ENCODE assay signal across 1 cellular context in genomic region chr2:43481927-43482542, GRCh38.
TF ChIP-seq lines count a peak whose summit lies in the region.

No MANE protein-coding gene starts in this region.

TF ChIP-seq in GM12878, 131 proteins besides CTCF, POLR2A, EP300 and RAD21 (continues in another document):
- TF ChIP-seq MEF2B (IDR thresholded peaks at IDR 0.05; ENCODE audit: partially characterized antibody, poor library complexity, severe bottlenecking) (no peak), JUND (IDR thresholded peaks at IDR 0.05; ENCODE audit: low read depth, low read length) (no peak), STAT3 (IDR thresholded peaks at IDR 0.05; ENCODE audit: low read depth, low read length) (no peak), RB1 (IDR thresholded peaks at IDR 0.05; ENCODE audit: borderline replicate concordance) (no peak), CEBPB (IDR thresholded peaks at IDR 0.05; ENCODE audit: borderline replicate concordance in 1 of 2, low read depth in 2 of 2, low read length in 2 of 2) (peak in 1 of 2 experiments; percentile 46; a peak in 1 of 4 replicates), USF1 (IDR thresholded peaks at IDR 0.05; ENCODE audit: borderline replicate concordance, extremely low read length, insufficient read depth, low read depth, low read length) (no peak), MEF2A (IDR thresholded peaks at IDR 0.05; ENCODE audit: insufficient read depth, low read depth, low read length) (0 out of 2 replicates have a peak, but pooled peaks have one; percentile 9), NFXL1 (IDR thresholded peaks at IDR 0.05; ENCODE audit: borderline replicate concordance) (no peak), HDAC2 (IDR thresholded peaks at IDR 0.05) (no peak), BMI1 (IDR thresholded peaks at IDR 0.05; ENCODE audit: borderline replicate concordance) (no peak), EZH2 (IDR thresholded peaks at IDR 0.05; ENCODE audit: borderline replicate concordance, control insufficient read depth, low read depth, low read length) (no peak), CREM (IDR thresholded peaks at IDR 0.05; ENCODE audit: low read depth) (no peak), TCF7 (IDR thresholded peaks at IDR 0.05; ENCODE audit: borderline replicate concordance) (no peak), NBN (IDR thresholded peaks at IDR 0.05) (no peak), ZBED1 (IDR thresholded peaks at IDR 0.05; ENCODE audit: borderline replicate concordance) (no peak), MTA3 (IDR thresholded peaks at IDR 0.05; ENCODE audit: borderline replicate concordance, low read length) (no peak), SIX5 (IDR thresholded peaks at IDR 0.05; ENCODE audit: low read depth, low read length, severe bottlenecking) (no peak), ZBTB11 (CRISPR knock-in tag; IDR thresholded peaks at IDR 0.05) (no peak), WRNIP1 (IDR thresholded peaks at IDR 0.05; ENCODE audit: borderline replicate concordance, low read depth, low read length) (no peak), PAX8 (IDR thresholded peaks at IDR 0.05) (no peak), HSF1 (IDR thresholded peaks at IDR 0.05; ENCODE audit: low read depth, low read length) (no peak), FOXM1 (IDR thresholded peaks at IDR 0.05; ENCODE audit: low read depth, low read length) (0 out of 2 replicates have a peak, but pooled peaks have one; percentile 13), ASH2L (IDR thresholded peaks at IDR 0.05; ENCODE audit: borderline replicate concordance, low read depth) (no peak), SMC3 (IDR thresholded peaks at IDR 0.05; ENCODE audit: borderline replicate concordance, low read length) (no peak), NKRF (conservative IDR thresholded peaks at IDR 0.05) (no peak), ZNF24 (IDR thresholded peaks at IDR 0.05) (peak; percentile 97), E4F1 (IDR thresholded peaks at IDR 0.05; ENCODE audit: borderline replicate concordance, partially characterized antibody) (no peak), YY1 (IDR thresholded peaks at IDR 0.05; ENCODE audit: low read depth, low read length) (peak; percentile 21; the same call in 1 of the 2 replicates), NR2C2 (IDR thresholded peaks at IDR 0.05; ENCODE audit: borderline replicate concordance, control insufficient read depth, insufficient read length, low read depth) (no peak), FOS (IDR thresholded peaks at IDR 0.05; ENCODE audit: borderline replicate concordance, extremely low read depth, insufficient read length) (no peak), ZNF622 (IDR thresholded peaks at IDR 0.05) (no peak), POU2F2 (IDR thresholded peaks at IDR 0.05; ENCODE audit: borderline replicate concordance, low read depth, low read length) (peak; percentile 45; the same call in 1 of the 3 replicates), TCF12 (IDR thresholded peaks at IDR 0.05; ENCODE audit: low read depth, low read length) (no peak), CHD2 (IDR thresholded peaks at IDR 0.05; ENCODE audit: borderline replicate concordance, low read depth, low read length) (no peak), RBBP5 (conservative IDR thresholded peaks at IDR 0.05) (no peak)
- TF ChIP-seq, protein P1, sequence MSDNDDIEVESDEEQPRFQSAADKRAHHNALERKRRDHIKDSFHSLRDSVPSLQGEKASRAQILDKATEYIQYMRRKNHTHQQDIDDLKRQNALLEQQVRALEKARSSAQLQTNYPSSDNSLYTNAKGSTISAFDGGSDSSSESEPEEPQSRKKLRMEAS (IDR thresholded peaks at IDR 0.05; ENCODE audit: low read depth, low read length): no peak
- TF ChIP-seq, protein P2, sequence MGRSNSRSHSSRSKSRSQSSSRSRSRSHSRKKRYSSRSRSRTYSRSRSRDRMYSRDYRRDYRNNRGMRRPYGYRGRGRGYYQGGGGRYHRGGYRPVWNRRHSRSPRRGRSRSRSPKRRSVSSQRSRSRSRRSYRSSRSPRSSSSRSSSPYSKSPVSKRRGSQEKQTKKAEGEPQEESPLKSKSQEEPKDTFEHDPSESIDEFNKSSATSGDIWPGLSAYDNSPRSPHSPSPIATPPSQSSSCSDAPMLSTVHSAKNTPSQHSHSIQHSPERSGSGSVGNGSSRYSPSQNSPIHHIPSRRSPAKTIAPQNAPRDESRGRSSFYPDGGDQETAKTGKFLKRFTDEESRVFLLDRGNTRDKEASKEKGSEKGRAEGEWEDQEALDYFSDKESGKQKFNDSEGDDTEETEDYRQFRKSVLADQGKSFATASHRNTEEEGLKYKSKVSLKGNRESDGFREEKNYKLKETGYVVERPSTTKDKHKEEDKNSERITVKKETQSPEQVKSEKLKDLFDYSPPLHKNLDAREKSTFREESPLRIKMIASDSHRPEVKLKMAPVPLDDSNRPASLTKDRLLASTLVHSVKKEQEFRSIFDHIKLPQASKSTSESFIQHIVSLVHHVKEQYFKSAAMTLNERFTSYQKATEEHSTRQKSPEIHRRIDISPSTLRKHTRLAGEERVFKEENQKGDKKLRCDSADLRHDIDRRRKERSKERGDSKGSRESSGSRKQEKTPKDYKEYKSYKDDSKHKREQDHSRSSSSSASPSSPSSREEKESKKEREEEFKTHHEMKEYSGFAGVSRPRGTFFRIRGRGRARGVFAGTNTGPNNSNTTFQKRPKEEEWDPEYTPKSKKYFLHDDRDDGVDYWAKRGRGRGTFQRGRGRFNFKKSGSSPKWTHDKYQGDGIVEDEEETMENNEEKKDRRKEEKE (IDR thresholded peaks at IDR 0.05): no peak
- TF ChIP-seq, protein P3, sequence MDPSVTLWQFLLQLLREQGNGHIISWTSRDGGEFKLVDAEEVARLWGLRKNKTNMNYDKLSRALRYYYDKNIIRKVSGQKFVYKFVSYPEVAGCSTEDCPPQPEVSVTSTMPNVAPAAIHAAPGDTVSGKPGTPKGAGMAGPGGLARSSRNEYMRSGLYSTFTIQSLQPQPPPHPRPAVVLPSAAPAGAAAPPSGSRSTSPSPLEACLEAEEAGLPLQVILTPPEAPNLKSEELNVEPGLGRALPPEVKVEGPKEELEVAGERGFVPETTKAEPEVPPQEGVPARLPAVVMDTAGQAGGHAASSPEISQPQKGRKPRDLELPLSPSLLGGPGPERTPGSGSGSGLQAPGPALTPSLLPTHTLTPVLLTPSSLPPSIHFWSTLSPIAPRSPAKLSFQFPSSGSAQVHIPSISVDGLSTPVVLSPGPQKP (IDR thresholded peaks at IDR 0.05; ENCODE audit: low read depth, low read length): no peak
- TF ChIP-seq, protein P4, sequence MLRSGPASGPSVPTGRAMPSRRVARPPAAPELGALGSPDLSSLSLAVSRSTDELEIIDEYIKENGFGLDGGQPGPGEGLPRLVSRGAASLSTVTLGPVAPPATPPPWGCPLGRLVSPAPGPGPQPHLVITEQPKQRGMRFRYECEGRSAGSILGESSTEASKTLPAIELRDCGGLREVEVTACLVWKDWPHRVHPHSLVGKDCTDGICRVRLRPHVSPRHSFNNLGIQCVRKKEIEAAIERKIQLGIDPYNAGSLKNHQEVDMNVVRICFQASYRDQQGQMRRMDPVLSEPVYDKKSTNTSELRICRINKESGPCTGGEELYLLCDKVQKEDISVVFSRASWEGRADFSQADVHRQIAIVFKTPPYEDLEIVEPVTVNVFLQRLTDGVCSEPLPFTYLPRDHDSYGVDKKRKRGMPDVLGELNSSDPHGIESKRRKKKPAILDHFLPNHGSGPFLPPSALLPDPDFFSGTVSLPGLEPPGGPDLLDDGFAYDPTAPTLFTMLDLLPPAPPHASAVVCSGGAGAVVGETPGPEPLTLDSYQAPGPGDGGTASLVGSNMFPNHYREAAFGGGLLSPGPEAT (IDR thresholded peaks at IDR 0.05; ENCODE audit: low read depth): no peak
- TF ChIP-seq, protein P5, sequence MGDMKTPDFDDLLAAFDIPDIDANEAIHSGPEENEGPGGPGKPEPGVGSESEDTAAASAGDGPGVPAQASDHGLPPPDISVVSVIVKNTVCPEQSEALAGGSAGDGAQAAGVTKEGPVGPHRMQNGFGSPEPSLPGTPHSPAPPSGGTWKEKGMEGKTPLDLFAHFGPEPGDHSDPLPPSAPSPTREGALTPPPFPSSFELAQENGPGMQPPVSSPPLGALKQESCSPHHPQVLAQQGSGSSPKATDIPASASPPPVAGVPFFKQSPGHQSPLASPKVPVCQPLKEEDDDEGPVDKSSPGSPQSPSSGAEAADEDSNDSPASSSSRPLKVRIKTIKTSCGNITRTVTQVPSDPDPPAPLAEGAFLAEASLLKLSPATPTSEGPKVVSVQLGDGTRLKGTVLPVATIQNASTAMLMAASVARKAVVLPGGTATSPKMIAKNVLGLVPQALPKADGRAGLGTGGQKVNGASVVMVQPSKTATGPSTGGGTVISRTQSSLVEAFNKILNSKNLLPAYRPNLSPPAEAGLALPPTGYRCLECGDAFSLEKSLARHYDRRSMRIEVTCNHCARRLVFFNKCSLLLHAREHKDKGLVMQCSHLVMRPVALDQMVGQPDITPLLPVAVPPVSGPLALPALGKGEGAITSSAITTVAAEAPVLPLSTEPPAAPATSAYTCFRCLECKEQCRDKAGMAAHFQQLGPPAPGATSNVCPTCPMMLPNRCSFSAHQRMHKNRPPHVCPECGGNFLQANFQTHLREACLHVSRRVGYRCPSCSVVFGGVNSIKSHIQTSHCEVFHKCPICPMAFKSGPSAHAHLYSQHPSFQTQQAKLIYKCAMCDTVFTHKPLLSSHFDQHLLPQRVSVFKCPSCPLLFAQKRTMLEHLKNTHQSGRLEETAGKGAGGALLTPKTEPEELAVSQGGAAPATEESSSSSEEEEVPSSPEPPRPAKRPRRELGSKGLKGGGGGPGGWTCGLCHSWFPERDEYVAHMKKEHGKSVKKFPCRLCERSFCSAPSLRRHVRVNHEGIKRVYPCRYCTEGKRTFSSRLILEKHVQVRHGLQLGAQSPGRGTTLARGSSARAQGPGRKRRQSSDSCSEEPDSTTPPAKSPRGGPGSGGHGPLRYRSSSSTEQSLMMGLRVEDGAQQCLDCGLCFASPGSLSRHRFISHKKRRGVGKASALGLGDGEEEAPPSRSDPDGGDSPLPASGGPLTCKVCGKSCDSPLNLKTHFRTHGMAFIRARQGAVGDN (IDR thresholded peaks at IDR 0.05): 0 out of 2 replicates have a peak, but pooled peaks have one; percentile 13
